Comparison of ENCODE assay signal across 9 cellular contexts in the genomic region with DNA sequence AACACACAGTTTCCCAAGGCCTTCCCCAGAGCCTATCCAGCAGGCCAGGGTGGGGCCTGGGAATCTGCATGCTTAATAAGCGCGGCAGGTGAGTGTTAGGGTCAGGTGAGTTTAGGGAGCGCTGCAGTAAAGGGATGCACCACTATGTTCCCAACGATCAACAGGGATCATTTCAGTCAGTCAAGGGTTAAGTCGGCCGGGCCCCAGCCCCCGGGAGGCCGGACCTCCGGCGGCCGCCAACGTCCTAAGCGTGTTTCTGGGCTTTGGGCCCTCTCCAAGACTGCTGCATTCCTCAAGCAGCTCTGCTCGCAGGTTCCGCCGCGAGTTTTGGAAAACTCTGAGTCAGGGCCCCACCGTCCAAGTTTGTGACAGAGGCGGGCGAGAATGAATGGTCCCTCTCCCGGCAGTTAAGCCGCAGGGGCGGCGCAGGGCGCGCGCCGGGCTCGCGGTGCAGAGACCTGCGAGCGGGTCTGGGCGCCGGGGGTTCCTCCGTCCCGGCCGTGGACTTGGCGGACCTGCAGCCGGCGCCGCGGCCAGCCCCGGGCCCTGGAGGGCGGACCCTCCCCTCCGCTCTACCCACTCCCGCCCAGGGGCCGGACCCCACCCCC.
DNase-seq lines count a peak whose midpoint lies in the region; ATAC-seq and TF ChIP-seq lines count a peak whose summit lies in the region.
"Had no signal": no experiment of that assay in that cellular context is flagged by ENCODE, and none has a peak within 500 bp of the region (broad histone marks: within the 10 kb centered on the region; RNA-seq: fewer than 3 reads in every experiment).

No MANE protein-coding gene starts in this region.

- intact Hi-C loops in natural killer cell (cut with micrococcal nuclease) = no loop called here
- intact Hi-C loops in aorta (cut with DNase I) = loop anchor here in 1 of 2 donors (10.0 kb wide), 2 partner anchors 131 to 159 kb away; no protein-coding TSS in a partner anchor

- H3K4me3 ChIP-seq in epithelial cell of esophagus (ENCODE audit: low read length) = peak overlapping the region; percentile 24
- peak overlapping the region; percentile 51 to 65 for H3K4me3 ChIP-seq in aorta (ENCODE audit: low read length in 2 of 2)

- peaks cover 7 to 14% of the 10 kb centered on the region in 2 donors for H3K4me1 Mint-ChIP-seq in natural killer cell treated with Interleukin-12 subunit alpha and Interleukin-12 subunit beta and Interleukin-15 and Interleukin-18, amount 100 ng/mL, for 72 hours (ENCODE audit: low read depth in 2 of 2)
- peaks cover 17 to 20% of the 10 kb centered on the region in 2 donors for H3K4me1 Mint-ChIP-seq in natural killer cell
- H3K4me1 Mint-ChIP-seq in mesothelial cell of epicardium = peaks cover 22% of the 10 kb centered on the region

- DNase-seq in natural killer cell treated with Interleukin-12 subunit alpha and Interleukin-12 subunit beta and Interleukin-15 and Interleukin-18, amount 100 ng/mL, for 72 hours (ENCODE audit: low spot score) = peak; percentile 40
- DNase-seq in natural killer cell = no peak
- DNase-seq in epithelial cell of esophagus (ENCODE audit: low read depth) = peak; percentile 42
- peak; percentile 53 to 80 for DNase-seq in mesothelial cell of epicardium (ENCODE audit: low spot score in 2 of 2, unreplicated experiment in 2 of 2)
- peak; percentile 92 to 95 for DNase-seq in aorta
- DNase-seq in NCI-H2196 (lab: John Stamatoyannopoulos, UW; ENCODE audit: unreplicated experiment) = no peak
- DNase-seq in GDM1 (lab: John Stamatoyannopoulos, UW) = no peak
- no peak for DNase-seq in SHP77 treated with DMSO at 0.1 percent for 48 hours (lab: John Stamatoyannopoulos, UW)

- ATAC-seq in natural killer cell treated with Interleukin-12 subunit alpha and Interleukin-12 subunit beta and Interleukin-15 and Interleukin-18, amount 100 ng/mL, for 72 hours = peak in 1 of 2 donors; percentile 2
- ATAC-seq in natural killer cell (no peak), aorta (ENCODE audit: low FRiP score) (peak; percentile 88)

- H3K4me1 ChIP-seq in aorta (ENCODE audit: control insufficient read depth in 1 of 2, insufficient read depth in 2 of 2, low read length in 2 of 2) = no peaks in the 10 kb centered on the region

- H3K36me3 Mint-ChIP-seq in natural killer cell treated with Interleukin-12 subunit alpha and Interleukin-12 subunit beta and Interleukin-15 and Interleukin-18, amount 100 ng/mL, for 72 hours = no peaks in the 10 kb centered on the region
- no peaks in the 10 kb centered on the region for H3K36me3 Mint-ChIP-seq in natural killer cell
- no peaks in the 10 kb centered on the region for H3K36me3 Mint-ChIP-seq in mesothelial cell of epicardium

- TF ChIP-seq CTCF in natural killer cell (IDR thresholded peaks at IDR 0.05) = no peak
- TF ChIP-seq CTCF in epithelial cell of esophagus (IDR thresholded peaks at IDR 0.05; ENCODE audit: insufficient read depth, low read depth, low read length, missing control alignments) = no peak
- no peak for TF ChIP-seq CTCF in mesothelial cell of epicardium (IDR thresholded peaks at IDR 0.05; ENCODE audit: unreplicated experiment)

- peaks cover 40 to 51% of the 10 kb centered on the region in 2 donors for H3K27me3 Mint-ChIP-seq in natural killer cell treated with Interleukin-12 subunit alpha and Interleukin-12 subunit beta and Interleukin-15 and Interleukin-18, amount 100 ng/mL, for 72 hours
- H3K27me3 Mint-ChIP-seq in natural killer cell (ENCODE audit: low read depth in 2 of 2) (peaks cover 51 to 73% of the 10 kb centered on the region in 2 donors), mesothelial cell of epicardium (ENCODE audit: low read depth) (peaks cover 37% of the 10 kb centered on the region)

- 2 to 3% methylated on average over 46 to 47 of the region's 47 CpGs for WGBS in aorta, 2 donors

- no peak overlapping the region for H3K4me3 Mint-ChIP-seq in natural killer cell treated with Interleukin-12 subunit alpha and Interleukin-12 subunit beta and Interleukin-15 and Interleukin-18, amount 100 ng/mL, for 72 hours
- H3K4me3 Mint-ChIP-seq in natural killer cell (no peak overlapping the region), mesothelial cell of epicardium (peak overlapping the region; percentile 73)
- H3K4me3 Mint-ChIP-seq: T-helper 2 cell treated with Interferon-gamma antibody and Interleukin-4, amounts not matched to agents 5 μg/mL and 100 μg/mL, for 36 hours had no signal

- no peaks in the 10 kb centered on the region for H3K27me3 ChIP-seq in aorta (ENCODE audit: control insufficient read depth in 1 of 2, insufficient read depth in 2 of 2, low read length in 1 of 2)

- H3K36me3 ChIP-seq in aorta (ENCODE audit: control insufficient read depth in 1 of 2, insufficient read depth in 2 of 2, low read length in 1 of 2) = no peaks in the 10 kb centered on the region

- H3K27ac Mint-ChIP-seq in natural killer cell treated with Interleukin-12 subunit alpha and Interleukin-12 subunit beta and Interleukin-15 and Interleukin-18, amount 100 ng/mL, for 72 hours = no peak overlapping the region
- H3K27ac Mint-ChIP-seq in natural killer cell (no peak overlapping the region), mesothelial cell of epicardium (peak overlapping the region; percentile 62)
- H3K27ac Mint-ChIP-seq: T-helper 2 cell treated with Interferon-gamma antibody and Interleukin-4, amounts not matched to agents 5 μg/mL and 100 μg/mL, for 36 hours had no signal

- H3K9me3 ChIP-seq in aorta (ENCODE audit: control insufficient read depth, low read length) = no peaks in the 10 kb centered on the region

- peaks cover 4% of the 10 kb centered on the region for H3K9me3 Mint-ChIP-seq in natural killer cell treated with Interleukin-12 subunit alpha and Interleukin-12 subunit beta and Interleukin-15 and Interleukin-18, amount 100 ng/mL, for 72 hours
- H3K9me3 Mint-ChIP-seq in natural killer cell = peaks cover 3 to 5% of the 10 kb centered on the region in 2 donors
- no peaks in the 10 kb centered on the region for H3K9me3 Mint-ChIP-seq in mesothelial cell of epicardium
- H3K9me3 Mint-ChIP-seq: T-helper 2 cell treated with Interferon-gamma antibody and Interleukin-4, amounts not matched to agents 5 μg/mL and 100 μg/mL, for 36 hours had no signal

- peak overlapping the region; percentile 47 to 54 for H3K27ac ChIP-seq in aorta (ENCODE audit: low read depth in 1 of 2, low read length in 2 of 2)

Comparison
In these comparisons a context has a peak if more than half of its experiments do, and no peak if none do; other contexts are left out.
1. DNase-seq: peak in natural killer cell treated with Interleukin-12 subunit alpha and Interleukin-12 subunit beta and Interleukin-15 and Interleukin-18, amount 100 ng/mL, for 72 hours (single experiment), epithelial cell of esophagus (single experiment), mesothelial cell of epicardium (2 of 2) and aorta (2 of 2); none in natural killer cell (single experiment), NCI-H2196 (single experiment), GDM1 (single experiment) and SHP77 treated with DMSO at 0.1 percent for 48 hours (single experiment).